ENCODE assay signal across 14 cellular contexts in the genomic region with DNA sequence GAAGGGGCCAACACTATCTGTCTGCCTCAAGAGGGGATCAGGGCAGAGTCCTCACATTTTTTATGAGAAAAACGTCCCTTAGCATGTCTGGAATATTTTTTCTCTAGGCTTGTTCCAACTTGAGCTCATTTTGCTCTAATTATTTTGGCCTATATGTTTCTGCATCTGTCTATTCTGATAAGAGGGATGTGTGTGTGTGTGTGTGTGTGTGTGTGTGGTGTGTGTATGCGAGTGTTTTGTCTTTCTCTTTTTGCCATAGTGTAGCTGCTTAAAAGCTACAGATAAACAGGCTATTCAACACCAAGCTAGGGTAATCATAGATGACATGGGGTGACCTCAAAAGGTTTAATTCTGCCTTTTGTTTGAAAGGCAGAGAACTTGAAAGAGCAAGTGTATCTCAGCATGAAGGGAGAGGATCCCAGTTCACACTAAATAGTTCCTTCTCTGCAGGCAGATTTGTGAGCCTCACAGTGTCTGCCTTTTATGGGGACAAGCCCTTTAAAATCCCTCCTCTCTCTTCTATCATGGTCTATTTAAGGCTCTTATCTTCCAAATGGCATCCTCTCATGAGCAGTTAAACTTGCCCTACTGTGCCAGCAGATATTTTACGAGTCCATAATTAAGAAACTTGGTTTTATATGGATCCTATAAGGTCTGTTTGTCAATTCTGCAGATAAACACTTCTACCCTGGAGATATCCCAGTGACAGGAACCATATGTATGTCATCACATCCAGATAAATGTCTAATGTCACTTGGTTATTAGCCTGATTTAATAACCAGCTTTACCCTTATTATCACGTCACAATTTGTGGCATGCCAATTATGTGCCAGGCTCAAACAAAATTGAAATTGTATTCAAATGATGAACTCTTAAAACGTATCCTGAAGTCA.
"Had no signal": no experiment of that assay in that cellular context is flagged by ENCODE, and none has a peak within 500 bp of the region (broad histone marks: within the 10 kb centered on the region; RNA-seq: fewer than 3 reads in every experiment).

No MANE protein-coding gene starts in this region.

- H3K27ac ChIP-seq: ascending aorta, breast epithelium, parathyroid adenoma, upper lobe of left lung had no signal

- H3K27me3 Mint-ChIP-seq: activated naive CD8-positive, alpha-beta T cell treated with anti-CD3 and anti-CD28 coated beads, Interleukin-2, amount 50 U/mL, for 24 hours; naive B cell; stimulated activated naive CD8-positive, alpha-beta T cell treated with anti-CD3 and anti-CD28 coated beads, Interleukin-15, Interleukin-2, amounts not matched to agents 100 ng/mL and 50 ng/mL, for 24 hours had no signal

- H3K79me2 ChIP-seq: parathyroid adenoma had no signal

- H3K4me1 ChIP-seq: ascending aorta, breast epithelium, parathyroid adenoma, upper lobe of left lung had no signal

- H3K9me3 Mint-ChIP-seq: activated naive CD4-positive, alpha-beta T cell treated with anti-CD3 and anti-CD28 coated beads for 36 hours; activated T-helper 2 cell treated with anti-CD3 and anti-CD28 coated beads, Interferon-gamma antibody, Interleukin-2, Interleukin-4, amounts not matched to agents 10 μg/mL and 5 μg/mL and 100 μg/mL, durations not matched to agents 14 hours and 24 hours and 36 hours; stimulated activated naive CD8-positive, alpha-beta T cell treated with anti-CD3 and anti-CD28 coated beads, Interleukin-15, Interleukin-2, amounts not matched to agents 100 ng/mL and 50 ng/mL, for 24 hours had no signal

- DNase-seq: activated naive CD4-positive, alpha-beta T cell treated with anti-CD3 and anti-CD28 coated beads for 36 hours; activated naive CD8-positive, alpha-beta T cell treated with anti-CD3 and anti-CD28 coated beads, Interleukin-2, amount 50 U/mL, for 24 hours; activated T-cell treated with anti-CD3 and anti-CD28 coated beads, Interleukin-2, amount 50 U/mL, for 1 hour; head of caudate nucleus; left colon; naive B cell; small intestine; stimulated activated CD4-positive, alpha-beta T cell treated with anti-CD3 and anti-CD28 coated beads, Interleukin-4, amount 100 ng/mL, for 24 hours; upper lobe of left lung had no signal

- H3K4me3 Mint-ChIP-seq: activated naive CD4-positive, alpha-beta T cell treated with anti-CD3 and anti-CD28 coated beads for 36 hours; activated naive CD8-positive, alpha-beta T cell treated with anti-CD3 and anti-CD28 coated beads, Interleukin-2, amount 50 U/mL, for 24 hours; naive B cell; stimulated activated naive CD8-positive, alpha-beta T cell treated with anti-CD3 and anti-CD28 coated beads, Interleukin-15, Interleukin-2, amounts not matched to agents 100 ng/mL and 50 ng/mL, for 24 hours had no signal

- H3K27me3 ChIP-seq: ascending aorta, breast epithelium, upper lobe of left lung had no signal

- H3K36me3 ChIP-seq: ascending aorta, breast epithelium, upper lobe of left lung had no signal

- H3K4me3 ChIP-seq: ascending aorta, breast epithelium, upper lobe of left lung had no signal

- H3K9me3 ChIP-seq: ascending aorta, breast epithelium, upper lobe of left lung had no signal

- H3K9ac ChIP-seq: parathyroid adenoma had no signal

- H2AFZ ChIP-seq: parathyroid adenoma had no signal

- ATAC-seq: left colon had no signal

- H3K27ac Mint-ChIP-seq: activated naive CD4-positive, alpha-beta T cell treated with anti-CD3 and anti-CD28 coated beads for 36 hours; activated naive CD8-positive, alpha-beta T cell treated with anti-CD3 and anti-CD28 coated beads, Interleukin-2, amount 50 U/mL, for 24 hours; activated T-helper 2 cell treated with anti-CD3 and anti-CD28 coated beads, Interferon-gamma antibody, Interleukin-2, Interleukin-4, amounts not matched to agents 10 μg/mL and 5 μg/mL and 100 μg/mL, durations not matched to agents 14 hours and 24 hours and 36 hours; stimulated activated naive CD8-positive, alpha-beta T cell treated with anti-CD3 and anti-CD28 coated beads, Interleukin-15, Interleukin-2, amounts not matched to agents 100 ng/mL and 50 ng/mL, for 24 hours had no signal
